ENCODE assay signal across 1 cellular context in genomic region chr11:64051297-64051696, GRCh38.
TF ChIP-seq lines count a peak whose summit lies in the region.

No MANE protein-coding gene starts in this region.

TF ChIP-seq in SK-N-SH treated with all-trans-retinoic acid at 6 μM for 48 hours, 23 proteins besides CTCF, POLR2A, EP300 and RAD21 (continued from another document):
- TF ChIP-seq PATZ1 (CRISPR knock-in tag; IDR thresholded peaks at IDR 0.05; ENCODE audit: borderline replicate concordance) (no peak), ISL1 (CRISPR knock-in tag; IDR thresholded peaks at IDR 0.05) (no peak), CSDC2 (CRISPR knock-in tag; IDR thresholded peaks at IDR 0.05) (no peak), ZFP30 (CRISPR knock-in tag; IDR thresholded peaks at IDR 0.05) (no peak), TCF4 (CRISPR knock-in tag; IDR thresholded peaks at IDR 0.05; ENCODE audit: borderline replicate concordance) (no peak), ZFP3 (CRISPR knock-in tag; IDR thresholded peaks at IDR 0.05) (no peak), TOX (CRISPR knock-in tag; IDR thresholded peaks at IDR 0.05; ENCODE audit: borderline replicate concordance) (no peak), CREB5 (CRISPR knock-in tag; IDR thresholded peaks at IDR 0.05; ENCODE audit: low read depth) (no peak), RARB (CRISPR knock-in tag; IDR thresholded peaks at IDR 0.05) (no peak), ZNF8 (CRISPR knock-in tag; IDR thresholded peaks at IDR 0.05) (no peak), ESRRG (CRISPR knock-in tag; IDR thresholded peaks at IDR 0.05) (no peak), ZC3H10 (CRISPR knock-in tag; IDR thresholded peaks at IDR 0.05) (no peak), ZNF70 (CRISPR knock-in tag; IDR thresholded peaks at IDR 0.05) (no peak)
